ENCODE assay signal across 7 cellular contexts in the genomic region with DNA sequence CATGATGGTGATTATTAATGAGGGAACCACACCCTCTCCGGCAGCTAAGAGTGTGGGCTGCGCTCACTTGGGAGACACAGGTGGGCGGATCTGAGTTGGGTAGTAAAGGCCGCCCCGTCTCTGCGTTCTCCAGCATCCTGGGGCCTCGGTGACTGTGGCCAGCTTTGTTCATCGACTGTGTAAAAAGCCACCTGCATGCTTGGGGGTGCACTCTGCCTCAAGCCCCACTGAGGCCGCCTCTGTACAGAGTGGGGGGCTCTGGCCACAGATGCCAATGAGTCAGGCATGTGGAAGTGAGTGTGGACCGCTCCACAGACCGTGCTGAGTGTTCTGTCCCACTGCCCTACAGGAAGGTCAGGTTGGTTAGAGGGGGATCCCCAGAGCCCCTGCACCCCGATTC.
"Had no signal": no experiment of that assay in that cellular context is flagged by ENCODE, and none has a peak within 500 bp of the region (broad histone marks: within the 10 kb centered on the region; RNA-seq: fewer than 3 reads in every experiment).

No MANE protein-coding gene starts in this region.

- H3K4me3 ChIP-seq: GM23248 had no signal

- DNase-seq: GM23248, GOT3, H7, HCEC 1CT, KBM-7 had no signal

- FAIRE-seq: HTR-8/SVneo had no signal

- H3K36me3 Mint-ChIP-seq: IgD-negative memory B cell had no signal

- H3K27ac Mint-ChIP-seq: IgD-negative memory B cell had no signal

- H3K4me3 Mint-ChIP-seq: IgD-negative memory B cell had no signal

- H3K4me1 Mint-ChIP-seq: IgD-negative memory B cell had no signal

- H2AFZ ChIP-seq: GM23248 had no signal

- H3K9ac ChIP-seq: GM23248 had no signal

- H3K27ac ChIP-seq: GM23248 had no signal
